In genomic region chr13:48643159-48643558, GRCh38 we compare ENCODE assay signal across 28 cellular contexts. TPM values are rescaled to one million over a fixed set of nuclear protein-coding genes. Genes with fewer than 3 reads are reported as not detected.
"Had no signal": no experiment of that assay in that cellular context is flagged by ENCODE, and none has a peak within 500 bp of the region (broad histone marks: within the 10 kb centered on the region; RNA-seq: fewer than 3 reads in every experiment).

No MANE protein-coding gene starts in this region.

- ATAC-seq: body of pancreas; left lobe of liver; stimulated activated effector memory CD8-positive, alpha-beta T cell treated with anti-CD3 and anti-CD28 coated beads, Interleukin-12 subunit alpha, Interleukin-12 subunit beta, amount 100 ng/mL, for 72 hours had no signal

- H3K4me3 Mint-ChIP-seq: activated naive CD4-positive, alpha-beta T cell treated with anti-CD3 and anti-CD28 coated beads, Interleukin-2, amount 50 U/mL, for 24 hours; dendritic cell treated with granulocyte-macrophage colony-stimulating factor and Interleukin-4, amounts not matched to agents 40 ng/mL and 50 ng/mL, for 4 days; immature natural killer cell; mesothelial cell of epicardium; nephron; stimulated activated effector memory CD8-positive, alpha-beta T cell treated with anti-CD3 and anti-CD28 coated beads, Interleukin-12 subunit alpha, Interleukin-12 subunit beta, amount 100 ng/mL, for 72 hours; T-helper 2 cell treated with Interferon-gamma antibody and Interleukin-4, amounts not matched to agents 5 μg/mL and 100 μg/mL, for 36 hours had no signal

- H3K27ac ChIP-seq: body of pancreas, hepatocyte, parathyroid adenoma, right lobe of liver, skin epidermis, stomach, suprapubic skin, tibial nerve had no signal

- H3K36me3 Mint-ChIP-seq: immature natural killer cell; mesothelial cell of epicardium; stimulated activated effector memory CD8-positive, alpha-beta T cell treated with anti-CD3 and anti-CD28 coated beads, Interleukin-12 subunit alpha, Interleukin-12 subunit beta, amount 100 ng/mL, for 72 hours had no signal

- H3K36me3 ChIP-seq: right lobe of liver, stomach, suprapubic skin, tibial nerve had no signal

- H3K27me3 ChIP-seq: body of pancreas, hepatocyte, right lobe of liver, stomach, suprapubic skin, tibial nerve had no signal

- H3K9me3 Mint-ChIP-seq: activated naive CD4-positive, alpha-beta T cell treated with anti-CD3 and anti-CD28 coated beads, Interleukin-2, amount 50 U/mL, for 24 hours; dendritic cell treated with granulocyte-macrophage colony-stimulating factor and Interleukin-4, amounts not matched to agents 40 ng/mL and 50 ng/mL, for 4 days; immature natural killer cell; nephron; stimulated activated effector memory CD8-positive, alpha-beta T cell treated with anti-CD3 and anti-CD28 coated beads, Interleukin-12 subunit alpha, Interleukin-12 subunit beta, amount 100 ng/mL, for 72 hours had no signal

- H3K4me1 Mint-ChIP-seq: immature natural killer cell; nephron; stimulated activated effector memory CD8-positive, alpha-beta T cell treated with anti-CD3 and anti-CD28 coated beads, Interleukin-12 subunit alpha, Interleukin-12 subunit beta, amount 100 ng/mL, for 72 hours had no signal

- H3K27ac Mint-ChIP-seq: activated naive CD4-positive, alpha-beta T cell treated with anti-CD3 and anti-CD28 coated beads, Interleukin-2, amount 50 U/mL, for 24 hours; immature natural killer cell; mesothelial cell of epicardium; nephron; stimulated activated effector memory CD8-positive, alpha-beta T cell treated with anti-CD3 and anti-CD28 coated beads, Interleukin-12 subunit alpha, Interleukin-12 subunit beta, amount 100 ng/mL, for 72 hours; T-helper 2 cell treated with Interferon-gamma antibody and Interleukin-4, amounts not matched to agents 5 μg/mL and 100 μg/mL, for 36 hours had no signal

- H3K9me3 ChIP-seq: body of pancreas, right lobe of liver, suprapubic skin, tibial nerve had no signal

- H3K4me3 ChIP-seq: body of pancreas, hepatocyte, right lobe of liver, skin epidermis, stomach, suprapubic skin, tibial nerve had no signal

- H3K27me3 Mint-ChIP-seq: activated naive CD4-positive, alpha-beta T cell treated with anti-CD3 and anti-CD28 coated beads, Interleukin-2, amount 50 U/mL, for 24 hours; dendritic cell treated with granulocyte-macrophage colony-stimulating factor and Interleukin-4, amounts not matched to agents 40 ng/mL and 50 ng/mL, for 4 days had no signal

- H3K4me1 ChIP-seq: body of pancreas, parathyroid adenoma, right lobe of liver, suprapubic skin, tibial nerve had no signal

- DNase-seq: activated CD4-positive, alpha-beta T cell treated with anti-CD3 and anti-CD28 coated beads for 1 hour; activated CD4-positive, alpha-beta T cell treated with anti-CD3 and anti-CD28 coated beads, Interleukin-2, amount 50 U/mL, for 1 hour; activated gamma-delta T cell treated with Interleukin-2 at 50 U/mL for 16 hours; activated T-cell treated with anti-CD3 and anti-CD28 coated beads, Interleukin-2, amount 50 U/mL, for 1 hour; anterior cingulate cortex; body of pancreas; effector CD4-positive, alpha-beta T cell; erythroblast; foreskin melanocyte; glutamatergic neuron; immature natural killer cell; mammary epithelial cell; right lobe of liver; stimulated activated CD4-positive, alpha-beta T cell treated with anti-CD3 and anti-CD28 coated beads, Interleukin-2, amount 100 ng/mL, for 24 hours; stomach had no signal

RNA-seq across cellular contexts. Expression of gene CYSLTR2, which starts 10.6 kb away (rescaled TPM):
- total RNA-seq: mammary epithelial cell, pulmonary artery endothelial cell had no signal
- polyA plus RNA-seq: mammary epithelial cell had no signal
